8 cellular contexts compared by ENCODE assay signal in genomic region chr1:65421341-65422174, GRCh38. TPM values are rescaled to one million over a fixed set of nuclear protein-coding genes. Genes with fewer than 3 reads are reported as not detected.
DNase-seq lines count a peak whose midpoint lies in the region; ATAC-seq and TF ChIP-seq lines count a peak whose summit lies in the region.

No MANE protein-coding gene starts in this region.

- H3K27ac ChIP-seq in heart right ventricle (peak overlapping the region; percentile 89 to 99 (median 98)), adrenal gland (peak overlapping the region; percentile 97 to 100 (median 99)), left lung (peak overlapping the region; percentile 99), aorta (ENCODE audit: low read depth in 1 of 2, low read length in 2 of 2) (peak overlapping the region; percentile 91 to 93)

- H3K27ac Mint-ChIP-seq in glutamatergic neuron (ENCODE audit: unreplicated experiment), result no peak overlapping the region

- H3K27me3 ChIP-seq in heart right ventricle, result no peaks in the 10 kb centered on the region
- no peaks in the 10 kb centered on the region for H3K27me3 ChIP-seq in adrenal gland
- no peaks in the 10 kb centered on the region for H3K27me3 ChIP-seq in left lung
- H3K27me3 ChIP-seq in aorta (ENCODE audit: control insufficient read depth in 1 of 2, insufficient read depth in 2 of 2, low read length in 1 of 2), result no peaks in the 10 kb centered on the region

- H3K4me1 Mint-ChIP-seq in glutamatergic neuron (ENCODE audit: low read depth, unreplicated experiment), result peaks cover 7% of the 10 kb centered on the region

- H3K4me3 ChIP-seq in heart right ventricle (peak overlapping the region; percentile 50 to 96 (median 82)), adrenal gland (peak overlapping the region; percentile 58 to 92 (median 88)), left lung (peak overlapping the region; percentile 72 to 87), aorta (ENCODE audit: low read length in 2 of 2) (peak overlapping the region; percentile 86 to 98)

- no peaks in the 10 kb centered on the region for H3K9me3 ChIP-seq in heart right ventricle
- H3K9me3 ChIP-seq in adrenal gland (replicated peaks in 1 of 3), result no peaks in the 10 kb centered on the region
- H3K9me3 ChIP-seq in left lung, result no peaks in the 10 kb centered on the region
- no peaks in the 10 kb centered on the region for H3K9me3 ChIP-seq in aorta (ENCODE audit: control insufficient read depth, low read length)

- no peak for TF ChIP-seq POLR2A in adrenal gland (IDR thresholded peaks at IDR 0.05)

- DNase-seq in heart right ventricle, result no peak
- no peak for DNase-seq in left cardiac atrium
- peak in 1 of 7 donors; percentile 20 for DNase-seq in adrenal gland
- DNase-seq in left lung, result no peak
- no peak for DNase-seq in aorta
- no peak for DNase-seq in glutamatergic neuron
- DNase-seq in activated naive CD4-positive, alpha-beta T cell treated with anti-CD3 and anti-CD28 coated beads, Interleukin-2, amount 50 U/mL, for 16 hours, result no peak
- no peak for DNase-seq in stimulated activated CD4-positive, alpha-beta T cell treated with anti-CD3 and anti-CD28 coated beads, Interleukin-15, amount 100 ng/mL, for 24 hours

- no peak for ATAC-seq in heart right ventricle
- no peak for ATAC-seq in left cardiac atrium
- no peak for ATAC-seq in left lung
- ATAC-seq in aorta (ENCODE audit: low FRiP score), result no peak

- peaks cover 8% of the 10 kb centered on the region for H3K9me3 Mint-ChIP-seq in glutamatergic neuron (ENCODE audit: unreplicated experiment)

- H3K36me3 Mint-ChIP-seq in glutamatergic neuron (ENCODE audit: unreplicated experiment), result no peaks in the 10 kb centered on the region

- 8% methylated on average over 14 of the region's 14 CpGs for WGBS in heart right ventricle, 2 donors
- WGBS in adrenal gland, 4 donors, result 2 to 6% (median 4%) methylated on average over 14 of the region's 14 CpGs
- WGBS in aorta, 2 donors, result 1 to 3% methylated on average over 14 of the region's 14 CpGs

- H3K4me3 Mint-ChIP-seq in glutamatergic neuron (ENCODE audit: unreplicated experiment), result no peak overlapping the region

- peaks cover 0 to 16% (median 13%) of the 10 kb centered on the region in 9 donors for H3K36me3 ChIP-seq in heart right ventricle
- H3K36me3 ChIP-seq in adrenal gland (replicated peaks in 1 of 2), result peaks cover 0 to 14% of the 10 kb centered on the region in 2 donors
- peaks cover 0 to 13% of the 10 kb centered on the region in 2 donors for H3K36me3 ChIP-seq in left lung
- H3K36me3 ChIP-seq in aorta (ENCODE audit: control insufficient read depth in 1 of 2, insufficient read depth in 2 of 2, low read length in 1 of 2), result peaks cover 3% of the 10 kb centered on the region in 2 donors

- peaks cover 3% of the 10 kb centered on the region for H3K27me3 Mint-ChIP-seq in glutamatergic neuron (ENCODE audit: unreplicated experiment)

- intact Hi-C loops in heart right ventricle (cut with DNase I) (loop anchor here in 8 of 10 donors (2.0 to 10.0 kb wide), 10 partner anchors 157 to 357 kb away; no protein-coding TSS in a partner anchor), left cardiac atrium (cut with DNase I) (loop anchor here in 1 of 2 donors (10.0 kb wide), 1 partner anchor 367 kb away; no protein-coding TSS in a partner anchor), adrenal gland (cut with DNase I) (loop anchor here in 1 of 2 donors (10.0 kb wide), 1 partner anchor 167 kb away; no protein-coding TSS in a partner anchor), left lung (cut with DNase I) (no loop called here), aorta (cut with DNase I) (loop anchor here in 1 of 2 donors (2.0 to 10.0 kb wide), 2 partner anchors 157 to 355 kb away; no protein-coding TSS in a partner anchor)

- no peak for TF ChIP-seq CTCF in heart right ventricle (IDR thresholded peaks at IDR 0.05)
- no peak for TF ChIP-seq CTCF in adrenal gland (IDR thresholded peaks at IDR 0.05)
- TF ChIP-seq CTCF in left lung (IDR thresholded peaks at IDR 0.05), result no peak
- TF ChIP-seq CTCF in glutamatergic neuron (IDR thresholded peaks at IDR 0.05; ENCODE audit: partially characterized antibody, unreplicated experiment), result no peak

- peaks cover 0 to 43% (median 35%) of the 10 kb centered on the region in 9 donors for H3K4me1 ChIP-seq in heart right ventricle
- peaks cover 22 to 44% of the 10 kb centered on the region in 2 donors for H3K4me1 ChIP-seq in adrenal gland (replicated peaks in 1 of 2)
- peaks cover 0 to 45% of the 10 kb centered on the region in 2 donors for H3K4me1 ChIP-seq in left lung
- H3K4me1 ChIP-seq in aorta (ENCODE audit: control insufficient read depth in 1 of 2, insufficient read depth in 2 of 2, low read length in 2 of 2), result peaks cover 0 to 3% of the 10 kb centered on the region in 2 donors

RNA-seq across cellular contexts. Expression of gene LEPR, which starts 1.1 kb away (rescaled TPM):
- total RNA-seq in heart right ventricle (10 to 100 TPM in 3 of 10 donors, 1 to 10 TPM in 7; 4.0 to 13.4 (median 7.9) TPM), left cardiac atrium (10 to 100 TPM in 1 of 2 donors, 1 to 10 TPM in 1; 7.0 to 29.5 TPM), adrenal gland (10 to 100 TPM in 2 of 8 donors, 1 to 10 TPM in 6; 4.4 to 16.2 (median 6.8) TPM), left lung (10 to 100 TPM; 16.6 to 24.7 TPM), aorta (10 to 100 TPM; 21.2 to 71.6 TPM), glutamatergic neuron (ENCODE audit: unreplicated experiment) (6.8 TPM)
- polyA plus RNA-seq in heart right ventricle (1 to 10 TPM; 1.6 to 2.1 TPM), adrenal gland (1 to 10 TPM; 3.8 to 7.4 (median 4.2) TPM), aorta (1 to 10 TPM; 4.0 to 5.3 TPM)

RNA-seq across cellular contexts. Expression of gene LEPROT, which starts 1.1 kb away (rescaled TPM):
- total RNA-seq in heart right ventricle (10 to 100 TPM; 30.0 to 55.5 (median 40.8) TPM), left cardiac atrium (10 to 100 TPM; 55.0 to 57.5 TPM), adrenal gland (100 to 1,000 TPM in 4 of 8 donors, 10 to 100 TPM in 4; 62.4 to 155 (median 109) TPM), left lung (100 to 1,000 TPM; 114 to 132 TPM), aorta (100 to 1,000 TPM; 101 to 136 TPM), glutamatergic neuron (ENCODE audit: unreplicated experiment) (56.0 TPM)
- polyA plus RNA-seq in heart right ventricle (10 to 100 TPM; 26.2 to 30.3 TPM), adrenal gland (10 to 100 TPM; 35.4 to 89.3 (median 46.4) TPM), aorta (10 to 100 TPM; 48.5 to 81.9 TPM)

Comparison
In these comparisons a context has a peak if more than half of its experiments do, and no peak if none do; other contexts are left out.
1. intact Hi-C loops: an anchor here in heart right ventricle (2.0 to 10.0 kb wide); none called in left lung.